In the genomic region with DNA sequence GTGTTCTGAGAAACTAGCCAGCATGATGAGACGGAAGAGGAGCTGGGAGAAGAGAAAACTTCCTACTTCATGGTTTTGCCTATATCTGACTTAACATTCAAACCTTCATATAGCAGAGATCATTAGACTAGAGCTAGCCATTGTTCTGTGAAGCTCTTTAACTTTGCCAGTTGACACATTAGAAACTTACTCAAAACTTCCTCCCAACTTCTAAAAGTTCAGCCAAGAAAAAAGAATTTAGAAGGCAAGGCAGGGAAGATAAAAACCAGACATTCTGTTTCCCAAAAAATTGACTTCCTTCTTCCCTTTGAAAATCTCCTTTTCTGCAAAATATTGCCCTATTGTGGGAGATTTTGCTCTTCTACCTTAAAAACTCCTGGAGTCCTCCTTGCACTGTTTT, we compare ENCODE assay signal across 17 cellular contexts.
"Had no signal": no experiment of that assay in that cellular context is flagged by ENCODE, and none has a peak within 500 bp of the region (broad histone marks: within the 10 kb centered on the region; RNA-seq: fewer than 3 reads in every experiment).

No MANE protein-coding gene starts in this region.

- H3K4me3 ChIP-seq: dorsolateral prefrontal cortex, hepatocyte, neural progenitor cell, pancreas, spleen had no signal

- H2AFZ ChIP-seq: hepatocyte, neural progenitor cell had no signal

- H3K36me3 ChIP-seq: brain microvascular endothelial cell, neural progenitor cell, pancreas, spleen had no signal

- H3K27me3 ChIP-seq: brain microvascular endothelial cell, dorsolateral prefrontal cortex, hepatocyte, neural progenitor cell, pancreas, spleen had no signal

- ATAC-seq: activated T-helper 17 cell treated with anti-CD3 and anti-CD28 coated beads, Interleukin-2, amount 50 U/mL, for 72 hours; stimulated activated memory B cell treated with anti-CD40 and anti-IgM and Interleukin-4, amounts not matched to agents 10 μg/mL and 1 μg/mL and 100 μg/mL, for 72 hours had no signal

- DNase-seq: activated B cell treated with CpG ODN at 0.5 μM for 24 hours; activated CD4-positive, alpha-beta T cell treated with anti-CD3 and anti-CD28 coated beads, Interleukin-2, amount 10 ng/mL, durations not matched to agents 7 days and 5 days; activated naive CD4-positive, alpha-beta T cell treated with anti-CD3 and anti-CD28 coated beads, Interleukin-2, amount 50 U/mL, for 16 hours; activated T-cell treated with anti-CD3 and anti-CD28 coated beads for 4 hours; brain microvascular endothelial cell; foreskin keratinocyte; kidney; retina; SK-N-SH; spleen; stimulated activated CD4-positive, alpha-beta T cell treated with anti-CD3 and anti-CD28 coated beads, Interleukin-1b, Interleukin-23, amount 100 ng/mL, for 48 hours had no signal

- H3K9ac ChIP-seq: neural progenitor cell, SK-N-SH had no signal

- H3K4me2 ChIP-seq: hepatocyte, neural progenitor cell, SK-N-SH had no signal

- H3K4me1 ChIP-seq: foreskin keratinocyte, neural progenitor cell, pancreas, spleen had no signal

- H3K79me2 ChIP-seq: hepatocyte had no signal

- H3K27ac ChIP-seq: brain microvascular endothelial cell, foreskin keratinocyte, hepatocyte, neural progenitor cell, pancreas, spleen had no signal

- H3K9me3 ChIP-seq: pancreas, SK-N-SH, spleen had no signal

- H3K9me2 ChIP-seq: SK-N-SH had no signal
